In the genomic region with DNA sequence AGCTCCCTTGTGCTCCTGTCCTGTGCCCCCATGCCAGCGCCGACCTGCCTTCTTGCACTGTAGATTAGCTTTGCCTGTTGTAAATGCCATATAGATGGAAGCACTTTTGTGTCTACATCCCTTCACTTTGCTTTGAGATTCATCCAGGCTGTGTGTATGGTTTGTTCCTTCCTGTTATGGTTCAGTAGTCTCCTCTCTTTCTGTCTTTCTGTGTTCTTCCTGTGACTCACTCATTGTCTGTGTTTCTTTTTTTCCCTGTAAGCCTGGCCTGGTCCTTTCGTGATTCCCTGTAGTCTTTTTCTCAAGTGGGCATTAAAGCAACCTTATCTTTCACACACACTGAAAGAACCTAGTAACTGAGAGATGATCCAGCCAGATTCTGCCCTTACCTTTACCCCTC, we compare ENCODE assay signal across 9 cellular contexts.
A peak's percentile ranks its signal among the peaks of the same experiment; 100 is the strongest.
DNase-seq lines count a peak whose midpoint lies in the region; ATAC-seq and TF ChIP-seq lines count a peak whose summit lies in the region.
"Had no signal": no experiment of that assay in that cellular context is flagged by ENCODE, and none has a peak within 500 bp of the region (broad histone marks: within the 10 kb centered on the region; RNA-seq: fewer than 3 reads in every experiment).

No MANE protein-coding gene starts in this region.

- H3K27ac ChIP-seq in suprapubic skin, result no peak overlapping the region
- H3K27ac ChIP-seq: KMS-11 had no signal

- TF ChIP-seq EP300 in suprapubic skin (IDR thresholded peaks at IDR 0.05), result no peak

- no peaks in the 10 kb centered on the region for H3K36me3 ChIP-seq in suprapubic skin

- DNase-seq in ELR (ENCODE audit: low read depth) (peak; percentile 64), Kasumi-1 (lab: John Stamatoyannopoulos, UW) (peak; percentile 30 to 45), astrocyte of the spinal cord (ENCODE audit: low read depth, low spot score) (peak; percentile 57), natural killer cell (no peak), NCI-H510A (lab: John Stamatoyannopoulos, UW) (no peak), suprapubic skin (ENCODE audit: low spot score in 2 of 2) (no peak), left ventricle myocardium superior (no peak)

- no peaks in the 10 kb centered on the region for H3K36me3 Mint-ChIP-seq in natural killer cell

- peaks cover 72 to 86% of the 10 kb centered on the region in 2 donors for H3K4me1 Mint-ChIP-seq in natural killer cell

- TF ChIP-seq POLR2A in suprapubic skin (IDR thresholded peaks at IDR 0.05), result no peak

- in situ Hi-C loops in astrocyte of the spinal cord (cut with HindIII; ENCODE audit: low sequenced_read_pairs), result no loop called here

- H3K4me1 ChIP-seq in suprapubic skin, result peaks cover 58% of the 10 kb centered on the region

- H3K4me3 ChIP-seq in astrocyte of the spinal cord (ENCODE audit: low read depth, low read length) (no peak overlapping the region), suprapubic skin (no peak overlapping the region)

- H3K9me3 Mint-ChIP-seq in natural killer cell, result no peaks in the 10 kb centered on the region

- H3K27me3 ChIP-seq in suprapubic skin, result no peaks in the 10 kb centered on the region

- 76% methylated on average over 3 of the region's 3 CpGs for WGBS in suprapubic skin

- H3K27me3 Mint-ChIP-seq in natural killer cell (ENCODE audit: low read depth in 2 of 2), result no peaks in the 10 kb centered on the region

- TF ChIP-seq CTCF in astrocyte of the spinal cord (IDR thresholded peaks at IDR 0.05; ENCODE audit: low read depth, low read length), result no peak
- no peak for TF ChIP-seq CTCF in natural killer cell (IDR thresholded peaks at IDR 0.05)
- no peak for TF ChIP-seq CTCF in suprapubic skin (IDR thresholded peaks at IDR 0.05)

- no peak overlapping the region for H3K4me3 Mint-ChIP-seq in natural killer cell

- no peaks in the 10 kb centered on the region for H3K9me3 ChIP-seq in suprapubic skin

- H3K27ac Mint-ChIP-seq in natural killer cell, result peak overlapping the region; percentile 27 to 65

- intact Hi-C loops in natural killer cell (cut with micrococcal nuclease) (no loop called here), left ventricle myocardium superior (cut with micrococcal nuclease) (no loop called here)

- ATAC-seq in natural killer cell, result peak in 1 of 3 donors; percentile 37
- ATAC-seq in HG03196 (IDR thresholded peaks at IDR 0.05; ENCODE audit: unreplicated experiment), result no peak
- no peak for ATAC-seq in left ventricle myocardium superior

Comparison
In these comparisons a context has a peak if more than half of its experiments do, and no peak if none do; other contexts are left out.
1. DNase-seq: peak in ELR (single experiment), Kasumi-1 (2 of 2) and astrocyte of the spinal cord (single experiment); none in natural killer cell (single experiment), NCI-H510A (single experiment), suprapubic skin (0 of 2) and left ventricle myocardium superior (single experiment).